10 cellular contexts compared by ENCODE assay signal in the genomic region with DNA sequence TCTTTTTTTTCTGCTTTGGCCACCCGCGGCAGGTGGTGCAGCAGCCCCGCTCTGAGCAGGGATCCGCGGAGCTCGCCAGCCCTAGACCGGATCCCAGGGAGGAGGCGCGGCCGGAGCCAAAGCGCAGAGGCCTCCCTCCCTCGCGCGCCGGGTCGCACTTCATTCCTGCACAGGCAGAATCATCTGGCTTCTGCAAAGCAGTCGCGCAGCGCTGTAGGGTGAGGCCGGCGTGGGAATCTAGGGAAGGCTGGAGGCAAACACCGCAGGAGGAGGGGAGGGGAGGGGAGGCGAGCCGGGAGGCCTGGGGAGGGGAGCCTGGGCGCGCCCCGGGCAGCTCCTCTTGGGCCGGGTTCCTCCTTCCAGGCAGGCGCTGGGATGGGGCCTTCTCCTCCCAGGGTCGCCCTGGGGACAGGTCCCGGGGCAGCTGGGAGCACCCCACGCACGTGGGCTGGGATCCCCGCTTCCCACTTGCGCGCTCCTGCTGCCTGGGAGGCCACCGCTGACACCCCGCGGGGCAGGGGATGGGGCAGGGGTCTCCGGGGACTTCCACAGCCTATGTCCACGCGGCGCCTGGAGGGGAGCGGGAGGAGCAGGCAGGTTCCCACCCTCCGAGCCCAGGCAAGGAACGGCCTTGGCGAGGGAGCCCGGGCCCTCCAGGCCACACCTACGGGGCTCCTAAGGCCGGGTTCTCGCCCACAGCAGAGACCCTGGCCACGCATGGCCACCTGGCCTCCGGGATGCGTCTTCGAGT. TPM values are rescaled to one million over a fixed set of nuclear protein-coding genes. Genes with fewer than 3 reads are reported as not detected.
DNase-seq lines count a peak whose midpoint lies in the region; ATAC-seq and TF ChIP-seq lines count a peak whose summit lies in the region.
"Had no signal": no experiment of that assay in that cellular context is flagged by ENCODE, and none has a peak within 500 bp of the region (broad histone marks: within the 10 kb centered on the region; RNA-seq: fewer than 3 reads in every experiment).

No MANE protein-coding gene starts in this region.

- DNase-seq in Calu3 (peak; percentile 67), coronary artery (ENCODE audit: low spot score) (peak; percentile 79), immature natural killer cell (no peak), prostate gland (ENCODE audit: low spot score) (no peak), NCI-H1417 (lab: John Stamatoyannopoulos, UW) (no peak)
- DNase-seq: activated gamma-delta T cell treated with Interleukin-2 at 50 U/mL for 16 hours, Karpas-422 had no signal

- H3K9me3 Mint-ChIP-seq in Calu3 (ENCODE audit: low read depth, unreplicated experiment): no peaks in the 10 kb centered on the region
- no peaks in the 10 kb centered on the region for H3K9me3 Mint-ChIP-seq in immature natural killer cell

- no peak for ATAC-seq in GM21717 (IDR thresholded peaks at IDR 0.05; ENCODE audit: unreplicated experiment)
- ATAC-seq in HG02973 (IDR thresholded peaks at IDR 0.05; ENCODE audit: unreplicated experiment): no peak
- ATAC-seq in GM19035 (IDR thresholded peaks at IDR 0.05; ENCODE audit: unreplicated experiment): no peak

- H3K27ac ChIP-seq in coronary artery (peak overlapping the region; percentile 42 to 72), prostate gland (peak overlapping the region; percentile 54 to 65)

- H3K4me1 Mint-ChIP-seq in Calu3 (ENCODE audit: low read depth, unreplicated experiment) (peaks cover 85% of the 10 kb centered on the region), immature natural killer cell (peaks cover 84 to 93% of the 10 kb centered on the region in 2 donors)

- no peaks in the 10 kb centered on the region for H3K27me3 ChIP-seq in prostate gland (replicated peaks; ENCODE audit: insufficient read depth)

- WGBS in prostate gland: 37% methylated on average over 52 of the region's 55 CpGs

- CTCF ChIA-PET in Calu3 (lab: Charles Lee): interaction anchor here (0.6 to 1.8 kb wide), 3 partner anchors 11 to 124 kb away, joined by 3 to 8 read pairs (median 5); no protein-coding TSS in a partner anchor

- no peaks in the 10 kb centered on the region for H3K9me3 ChIP-seq in prostate gland

- no peaks in the 10 kb centered on the region for H3K4me1 ChIP-seq in prostate gland (replicated peaks)

- no peak for TF ChIP-seq POLR2A in prostate gland (IDR thresholded peaks at IDR 0.05)

- H3K4me3 ChIP-seq in coronary artery (peak overlapping the region; percentile 62), prostate gland (peak overlapping the region; percentile 17 to 21)

- no peaks in the 10 kb centered on the region for H3K36me3 ChIP-seq in prostate gland

- no peaks in the 10 kb centered on the region for H3K27me3 Mint-ChIP-seq in Calu3 (ENCODE audit: unreplicated experiment)
- H3K27me3 Mint-ChIP-seq in immature natural killer cell (ENCODE audit: low read depth in 3 of 3): peaks cover 5 to 30% (median 13%) of the 10 kb centered on the region in 3 donors

- H3K36me3 Mint-ChIP-seq in Calu3 (ENCODE audit: insufficient read depth, unreplicated experiment): peaks cover 65% of the 10 kb centered on the region
- H3K36me3 Mint-ChIP-seq in immature natural killer cell: peaks cover 12 to 25% (median 17%) of the 10 kb centered on the region in 3 donors

- TF ChIP-seq CTCF in Calu3 (IDR thresholded peaks at IDR 0.05; ENCODE audit: unreplicated experiment): no peak
- no peak for TF ChIP-seq CTCF in coronary artery (IDR thresholded peaks at IDR 0.05)
- no peak for TF ChIP-seq CTCF in prostate gland (IDR thresholded peaks at IDR 0.05)

- no TSS peak for BruUV-seq in Calu3 (replicated peaks; lab: Mats Ljungman, UMichigan)

- H3K27ac Mint-ChIP-seq in Calu3 (ENCODE audit: unreplicated experiment): peak overlapping the region; percentile 45
- peak overlapping the region in 5 of 6 donors; percentile 10 to 95 (median 92) for H3K27ac Mint-ChIP-seq in immature natural killer cell

- intact Hi-C loops in Calu3 (cut with micrococcal nuclease; ENCODE audit: unreplicated experiment): loop anchor here (2.0 to 5.0 kb wide), 2 partner anchors 23 to 40 kb away; no protein-coding TSS in a partner anchor
- intact Hi-C loops in prostate gland (cut with DNase I): no loop called here

- H3K4me3 Mint-ChIP-seq in Calu3 (ENCODE audit: low read depth, unreplicated experiment) (peak overlapping the region; percentile 67), immature natural killer cell (no peak overlapping the region)

RNA-seq across cellular contexts. Expression of gene MBP, which starts 45.0 kb away (rescaled TPM):
- total RNA-seq in Calu3 (2022) (221 and 257 TPM in 2 replicates), prostate gland (10 to 100 TPM; 19.8 to 43.5 TPM)
- 100 to 1,000 TPM; 187 to 403 (median 297) TPM for polyA plus RNA-seq in immature natural killer cell

Comparison
In these comparisons a context has a peak if more than half of its experiments do, and no peak if none do; other contexts are left out.
1. DNase-seq: peak in Calu3 (single experiment) and coronary artery (single experiment); none in immature natural killer cell (0 of 3), prostate gland (single experiment) and NCI-H1417 (0 of 3).